2 cellular contexts compared by ENCODE assay signal in genomic region chr2:201937343-201937742, GRCh38.
A peak's percentile ranks its signal among the peaks of the same experiment; 100 is the strongest.
TF ChIP-seq lines count a peak whose summit lies in the region.

No MANE protein-coding gene starts in this region.

TF ChIP-seq in HCT116, 20 proteins besides CTCF, POLR2A, EP300 and RAD21 (continued from another document):
- no peak for TF ChIP-seq JUND (IDR thresholded peaks at IDR 0.05)
- TF ChIP-seq POLR2AphosphoS5 (IDR thresholded peaks at IDR 0.05; ENCODE audit: low read depth, low read length): no peak
- no peak for TF ChIP-seq MAX (IDR thresholded peaks at IDR 0.05)
- no peak for TF ChIP-seq ZNF274 (IDR thresholded peaks at IDR 0.05; ENCODE audit: low read depth, low read length)
- TF ChIP-seq ZFX (IDR thresholded peaks at IDR 0.05): no peak
- TF ChIP-seq REST (IDR thresholded peaks at IDR 0.05; ENCODE audit: low read depth): no peak
- TF ChIP-seq CEBPB (IDR thresholded peaks at IDR 0.05; ENCODE audit: low read depth): no peak
- TF ChIP-seq TCF7L2 (IDR thresholded peaks at IDR 0.05; ENCODE audit: borderline replicate concordance, extremely low read depth, insufficient read depth, insufficient read length): no peak
- TF ChIP-seq ELF1 (IDR thresholded peaks at IDR 0.05; ENCODE audit: borderline replicate concordance, low read depth): no peak
- no peak for TF ChIP-seq ZBTB33 (IDR thresholded peaks at IDR 0.05; ENCODE audit: extremely low read depth, insufficient replicate concordance, low read length)
- no peak for TF ChIP-seq SIN3A (IDR thresholded peaks at IDR 0.05; ENCODE audit: low read depth)
- TF ChIP-seq YY1 (IDR thresholded peaks at IDR 0.05; ENCODE audit: extremely low read depth, insufficient replicate concordance, low read depth, low read length): no peak

TF ChIP-seq in K562, 482 proteins besides CTCF, POLR2A, EP300 and RAD21 (continued from another document):
- TF ChIP-seq NFYB (IDR thresholded peaks at IDR 0.05; ENCODE audit: extremely low read depth, insufficient read length) (peak; percentile 8), ZNF224 (CRISPR knock-in tag; IDR thresholded peaks at IDR 0.05) (no peak), MEIS2 (IDR thresholded peaks at IDR 0.05; ENCODE audit: partially characterized antibody) (no peak), USF2 (CRISPR knock-in tag; IDR thresholded peaks at IDR 0.05) (peak; percentile 40; the same call in 1 of the 2 replicates), ZNF431 (CRISPR knock-in tag; IDR thresholded peaks at IDR 0.05) (no peak), CUX1 (CRISPR knock-in tag; IDR thresholded peaks at IDR 0.05) (no peak), SAP30 (IDR thresholded peaks at IDR 0.05; ENCODE audit: borderline replicate concordance, insufficient read depth, low read depth, low read length, poor library complexity, severe bottlenecking) (no peak), CTBP1 (IDR thresholded peaks at IDR 0.05; ENCODE audit: borderline replicate concordance) (no peak)
TF ChIP-seq in K562: peak in this region for 3.
